In genomic region chr16:88790312-88791150, GRCh38 we compare ENCODE assay signal across 8 cellular contexts. TPM values are rescaled to one million over a fixed set of nuclear protein-coding genes. Genes with fewer than 3 reads are reported as not detected.
DNase-seq lines count a peak whose midpoint lies in the region; FAIRE-seq and TF ChIP-seq lines count a peak whose summit lies in the region.

No MANE protein-coding gene starts in this region.

- H3K27ac ChIP-seq in SK-N-SH (ENCODE audit: low read depth in 2 of 2, low read length in 1 of 2) = no peak overlapping the region
- H3K27ac ChIP-seq in neuronal stem cell (replicated peaks; ENCODE audit: low read length) = no peak overlapping the region

- intact Hi-C loops in Calu3 (cut with micrococcal nuclease; ENCODE audit: unreplicated experiment) = no loop called here

- DNase-seq in GM12864 (ENCODE audit: low read depth) = no peak
- DNase-seq in SK-N-SH = no peak
- DNase-seq in amniotic epithelial cell (ENCODE audit: low read depth) = peak; percentile 33
- no peak for DNase-seq in neuronal stem cell (ENCODE audit: low spot score)
- DNase-seq in D721Med (ENCODE audit: insufficient read length, low spot score) = no peak
- DNase-seq in HuH-7 (ENCODE audit: low spot score) = no peak
- DNase-seq in NCI-H1436 treated with DMSO at 0.1 percent for 48 hours (lab: John Stamatoyannopoulos, UW) = no peak
- no peak for DNase-seq in Calu3

- H2BK12ac ChIP-seq in neuronal stem cell (ENCODE audit: low read length) = peak overlapping the region; percentile 100

- H3K4me2 ChIP-seq in SK-N-SH (no peak overlapping the region), neuronal stem cell (ENCODE audit: insufficient read depth, low read length, poor library complexity, severe bottlenecking) (no peak overlapping the region)

- H3K14ac ChIP-seq in neuronal stem cell (ENCODE audit: low read length) = peak overlapping the region; percentile 63

- POLR2A ChIA-PET in SK-N-SH (lab: Yijun Ruan, JAX) = no interaction called here

- no peak overlapping the region for H4K91ac ChIP-seq in neuronal stem cell (ENCODE audit: low read depth, low read length, poor library complexity)

- no peak overlapping the region for H3K4ac ChIP-seq in neuronal stem cell (ENCODE audit: low read length)

- H3F3A ChIP-seq in SK-N-SH (replicated peaks; ENCODE audit: insufficient read depth) = peaks cover 5% of the 10 kb centered on the region

- H3K9ac ChIP-seq in SK-N-SH (no peak overlapping the region), neuronal stem cell (ENCODE audit: low read depth, low read length, poor library complexity) (peak overlapping the region; percentile 50)

- FAIRE-seq in D721Med (lab: Jason Lieb, UNC) = no peak

- H3K23ac ChIP-seq in neuronal stem cell (ENCODE audit: low read depth, low read length, poor library complexity) = peak overlapping the region; percentile 48

- H3K4me1 ChIP-seq in SK-N-SH (ENCODE audit: control insufficient read depth in 1 of 2, insufficient read depth in 2 of 2, low read depth in 1 of 2, low read length in 1 of 2) = no peaks in the 10 kb centered on the region; a peak in 1 of 4 replicates
- H3K4me1 ChIP-seq in neuronal stem cell (ENCODE audit: control insufficient read depth in 2 of 2, insufficient read depth in 1 of 2, low read depth in 1 of 2, low read length in 2 of 2) = peaks cover 8 to 25% of the 10 kb centered on the region in 2 donors

- no peaks in the 10 kb centered on the region for H3K79me1 ChIP-seq in neuronal stem cell (ENCODE audit: low read depth, low read length)

- peak overlapping the region; percentile 6; the same call in 1 of the 2 replicates for H3K4me3 ChIP-seq in GM12864 (ENCODE audit: low read depth, low read length)
- no peak overlapping the region for H3K4me3 ChIP-seq in SK-N-SH (ENCODE audit: low read depth in 2 of 2, low read length in 1 of 2)
- H3K4me3 ChIP-seq in neuronal stem cell (ENCODE audit: low read length in 2 of 2) = no peak overlapping the region

- no peaks in the 10 kb centered on the region for H4K20me1 ChIP-seq in SK-N-SH (ENCODE audit: insufficient read depth)

- H2BK120ac ChIP-seq in neuronal stem cell (ENCODE audit: low read depth, low read length) = peak overlapping the region; percentile 74

- H3K27me3 ChIP-seq in SK-N-SH (ENCODE audit: insufficient read depth) (no peaks in the 10 kb centered on the region), neuronal stem cell (ENCODE audit: control insufficient read depth in 3 of 3, insufficient read depth in 3 of 3, low read depth in 1 of 3, low read length in 3 of 3) (peaks cover 0 to 21% (median 4%) of the 10 kb centered on the region in 3 experiments)

- no peak overlapping the region for H2BK5ac ChIP-seq in neuronal stem cell (ENCODE audit: low read length)

- H2AFZ ChIP-seq in SK-N-SH (ENCODE audit: low read depth) (peak overlapping the region; percentile 49; the same call in 1 of the 2 replicates), neuronal stem cell (ENCODE audit: low read length) (peak overlapping the region; percentile 87)

- H3K9me3 Mint-ChIP-seq in Calu3 (ENCODE audit: low read depth, unreplicated experiment) = no peaks in the 10 kb centered on the region

- H3K27me3 Mint-ChIP-seq in Calu3 (ENCODE audit: unreplicated experiment) = peaks cover 20% of the 10 kb centered on the region

- H3K36me3 ChIP-seq in SK-N-SH (replicated peaks in 1 of 2; ENCODE audit: control insufficient read depth in 1 of 2, insufficient read depth in 2 of 2, low read length in 1 of 2) (no peaks in the 10 kb centered on the region), neuronal stem cell (replicated peaks in 1 of 2; ENCODE audit: control insufficient read depth in 2 of 2, insufficient read depth in 2 of 2, low read length in 2 of 2) (no peaks in the 10 kb centered on the region)

- no peaks in the 10 kb centered on the region for H3K9me2 ChIP-seq in SK-N-SH

- H4K8ac ChIP-seq in neuronal stem cell (ENCODE audit: low read depth, low read length) = no peak overlapping the region

- H2BK15ac ChIP-seq in neuronal stem cell (ENCODE audit: low read length) = peak overlapping the region; percentile 83

- peak overlapping the region; percentile 88 for H3K18ac ChIP-seq in neuronal stem cell (ENCODE audit: low read length)

- WGBS in SK-N-SH (ENCODE audit: low lambda C conversion rate) = 49% methylated on average over 14 of the region's 24 CpGs
- no CpG with 5 or more reads among the region's 24 CpGs for WGBS in neuronal stem cell (ENCODE audit: extremely low coverage in 2 of 2, insufficient read length in 2 of 2, insufficient replicate concordance in 1 of 2), 2 donors

- H3K4me1 Mint-ChIP-seq in Calu3 (ENCODE audit: low read depth, unreplicated experiment) = no peaks in the 10 kb centered on the region

- peak overlapping the region; percentile 71 for H2AK5ac ChIP-seq in neuronal stem cell (ENCODE audit: low read depth, low read length)

- CTCF ChIA-PET in SK-N-SH (lab: Yijun Ruan, JAX) = interaction anchor here (1.1 to 1.3 kb wide), 2 partner anchors 9 to 50 kb away, joined by 3 read pairs; no protein-coding TSS in a partner anchor
- CTCF ChIA-PET in Calu3 (lab: Charles Lee) = no interaction called here

- H3K27ac Mint-ChIP-seq in Calu3 (ENCODE audit: unreplicated experiment) = no peak overlapping the region

- TF ChIP-seq CTCF in GM12864 (IDR thresholded peaks at IDR 0.05; ENCODE audit: low read depth, low read length, missing control alignments) (no peak), SK-N-SH (IDR thresholded peaks at IDR 0.05) (no peak), D721Med (IDR thresholded peaks at IDR 0.05; ENCODE audit: insufficient read depth, missing control alignments) (no peak), Calu3 (IDR thresholded peaks at IDR 0.05; ENCODE audit: unreplicated experiment) (no peak)

- peaks cover 3% of the 10 kb centered on the region; the same call in 1 of the 2 replicates for H3K79me2 ChIP-seq in SK-N-SH (ENCODE audit: insufficient read depth)

- peaks cover 7% of the 10 kb centered on the region for H3K36me3 Mint-ChIP-seq in Calu3 (ENCODE audit: insufficient read depth, unreplicated experiment)

- no peak for TF ChIP-seq EP300 in SK-N-SH (IDR thresholded peaks at IDR 0.05; ENCODE audit: borderline replicate concordance in 1 of 2, low read depth in 1 of 2, low read length in 1 of 2)

- no peak for TF ChIP-seq RAD21 in SK-N-SH (IDR thresholded peaks at IDR 0.05; ENCODE audit: low read length)

- BruUV-seq in Calu3 (replicated peaks; lab: Mats Ljungman, UMichigan) = no TSS peak

- H3K9me3 ChIP-seq in SK-N-SH (no peaks in the 10 kb centered on the region), neuronal stem cell (replicated peaks in 1 of 2; ENCODE audit: control insufficient read depth in 2 of 2, insufficient read depth in 1 of 2, low read depth in 1 of 2, low read length in 2 of 2) (no peaks in the 10 kb centered on the region)

- H3K4me3 Mint-ChIP-seq in Calu3 (ENCODE audit: low read depth, unreplicated experiment) = no peak overlapping the region

TF ChIP-seq in SK-N-SH, 30 proteins besides CTCF, POLR2A, EP300 and RAD21:
- TF ChIP-seq USF1 (IDR thresholded peaks at IDR 0.05; ENCODE audit: borderline replicate concordance, low read depth) (no peak), ZBTB33 (IDR thresholded peaks at IDR 0.05; ENCODE audit: borderline replicate concordance, low read depth) (no peak), NFIC (IDR thresholded peaks at IDR 0.05; ENCODE audit: borderline replicate concordance) (no peak), RCOR1 (IDR thresholded peaks at IDR 0.05; ENCODE audit: low read length) (no peak), NRF1 (IDR thresholded peaks at IDR 0.05; ENCODE audit: low read depth, low read length) (no peak), YY1 (IDR thresholded peaks at IDR 0.05; ENCODE audit: low read depth) (no peak), SIN3A (IDR thresholded peaks at IDR 0.05; ENCODE audit: borderline replicate concordance, low read depth, low read length) (no peak), TEAD4 (IDR thresholded peaks at IDR 0.05; ENCODE audit: borderline replicate concordance, insufficient read depth) (no peak), JUND (IDR thresholded peaks at IDR 0.05) (no peak)

RNA-seq across cellular contexts. Expression of gene PIEZO1, which starts 5.5 kb away (rescaled TPM):
- 111 and 184 TPM in 2 replicates for polyA plus RNA-seq in SK-N-SH (2012; rRNA removed)
- 45.3 and 86.3 TPM in 2 replicates for polyA plus RNA-seq in SK-N-SH (2012; cell fraction: cytosol; rRNA removed)
- 670 and 1,039 TPM in 2 replicates for polyA plus RNA-seq in SK-N-SH (2012; cell fraction: nucleus; rRNA removed)
- 8.0 TPM for polyA plus RNA-seq in neuronal stem cell (2013, experiment 1 of 2)
- polyA plus RNA-seq in neuronal stem cell (2013, experiment 2 of 2) = 9.2 TPM
- 177 and 199 TPM in 2 replicates for total RNA-seq in Calu3 (2022)

RNA-seq across cellular contexts. Expression of gene CDT1, which starts 13.1 kb away (rescaled TPM):
- 3.1 and 6.1 TPM in 2 replicates for polyA plus RNA-seq in SK-N-SH (2012; rRNA removed)
- 1.5 and 4.3 TPM in 2 replicates for polyA plus RNA-seq in SK-N-SH (2012; cell fraction: cytosol; rRNA removed)
- 8.0 and 8.2 TPM in 2 replicates for polyA plus RNA-seq in SK-N-SH (2012; cell fraction: nucleus; rRNA removed)
- 40.6 TPM for polyA plus RNA-seq in neuronal stem cell (2013, experiment 1 of 2)
- polyA plus RNA-seq in neuronal stem cell (2013, experiment 2 of 2) = 40.0 TPM
- total RNA-seq in Calu3 (2022) = 74.8 and 82.5 TPM in 2 replicates

RNA-seq across cellular contexts. Expression of gene APRT, which starts 21.2 kb away (rescaled TPM):
- polyA plus RNA-seq in SK-N-SH (2012; rRNA removed) = 178 and 192 TPM in 2 replicates
- 87.4 and 115 TPM in 2 replicates for polyA plus RNA-seq in SK-N-SH (2012; cell fraction: cytosol; rRNA removed)
- polyA plus RNA-seq in SK-N-SH (2012; cell fraction: nucleus; rRNA removed) = 186 and 231 TPM in 2 replicates
- 146 TPM for polyA plus RNA-seq in neuronal stem cell (2013, experiment 1 of 2)
- 150 TPM for polyA plus RNA-seq in neuronal stem cell (2013, experiment 2 of 2)
- total RNA-seq in Calu3 (2022) = 203 and 207 TPM in 2 replicates
